In the genomic region with DNA sequence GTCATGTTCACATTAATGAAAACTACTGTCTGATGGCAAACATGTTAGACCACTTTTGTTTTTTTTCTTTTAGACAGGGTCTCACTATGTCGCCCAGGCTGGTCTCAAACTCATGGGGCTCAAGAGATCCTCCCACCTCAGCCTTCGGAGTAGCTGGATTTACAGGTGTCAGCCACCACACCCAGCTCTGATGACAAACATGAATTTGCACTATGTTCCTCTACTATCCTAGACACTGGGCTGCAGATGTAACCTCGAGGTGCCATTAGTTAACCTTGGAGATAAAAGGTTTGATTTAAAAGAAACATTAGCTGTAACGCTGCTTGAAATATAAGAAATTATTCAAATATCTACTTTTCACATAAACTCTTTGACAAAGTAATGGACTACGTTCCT, we compare ENCODE assay signal across 8 cellular contexts. TPM values are rescaled to one million over a fixed set of nuclear protein-coding genes. Genes with fewer than 3 reads are reported as not detected.
A peak's percentile ranks its signal among the peaks of the same experiment; 100 is the strongest.
DNase-seq lines count a peak whose midpoint lies in the region; ATAC-seq and TF ChIP-seq lines count a peak whose summit lies in the region.

No MANE protein-coding gene starts in this region.

- TF ChIP-seq CTCF in right atrium auricular region (IDR thresholded peaks at IDR 0.05): no peak
- TF ChIP-seq CTCF in OCI-LY3 (IDR thresholded peaks at IDR 0.05; ENCODE audit: low read depth, low read length): no peak
- no peak for TF ChIP-seq CTCF in uterus (IDR thresholded peaks at IDR 0.05)

- no peaks in the 10 kb centered on the region for H3K36me3 Mint-ChIP-seq in immature natural killer cell

- peaks cover 94 to 98% of the 10 kb centered on the region in 2 donors for H3K4me1 Mint-ChIP-seq in immature natural killer cell

- H3K4me2 ChIP-seq in OCI-LY3 (ENCODE audit: low read length): peak overlapping the region; percentile 84

- peaks cover 18% of the 10 kb centered on the region for H4K20me1 ChIP-seq in OCI-LY3 (ENCODE audit: insufficient read depth, low read length)

- peak overlapping the region; percentile 89 to 96 for H3K27ac ChIP-seq in right atrium auricular region
- no peak overlapping the region for H3K27ac ChIP-seq in OCI-LY3 (ENCODE audit: low read length)
- H3K27ac ChIP-seq in uterus: peak overlapping the region; percentile 1 to 76

- H3K4me1 ChIP-seq in right atrium auricular region (peaks cover 0 to 92% of the 10 kb centered on the region in 2 donors), OCI-LY3 (ENCODE audit: low read length) (peaks cover 28% of the 10 kb centered on the region), uterus (peaks cover 0 to 17% of the 10 kb centered on the region in 2 donors)

- H3K9ac ChIP-seq in OCI-LY3 (ENCODE audit: low read length): no peak overlapping the region

- peak overlapping the region; percentile 72 to 95 (median 85) for H3K4me3 Mint-ChIP-seq in immature natural killer cell

- peaks cover 3 to 19% (median 11%) of the 10 kb centered on the region in 3 donors for H3K27me3 Mint-ChIP-seq in immature natural killer cell (ENCODE audit: low read depth in 3 of 3)

- H3K79me2 ChIP-seq in OCI-LY3 (ENCODE audit: low read length): no peaks in the 10 kb centered on the region

- H3K27ac Mint-ChIP-seq in immature natural killer cell: peak overlapping the region; percentile 86 to 98 (median 90)

- no peaks in the 10 kb centered on the region for H3K9me3 Mint-ChIP-seq in immature natural killer cell

- no peak for TF ChIP-seq POLR2A in uterus (IDR thresholded peaks at IDR 0.05)

- no peaks in the 10 kb centered on the region for H3K9me3 ChIP-seq in right atrium auricular region
- no peaks in the 10 kb centered on the region for H3K9me3 ChIP-seq in OCI-LY3 (ENCODE audit: insufficient read depth, low read length)
- H3K9me3 ChIP-seq in uterus: no peaks in the 10 kb centered on the region

- no peak for DNase-seq in right atrium auricular region (ENCODE audit: low spot score)
- DNase-seq in Right ventricle myocardium superior: no peak
- DNase-seq in immature natural killer cell: no peak
- no peak for DNase-seq in uterus
- DNase-seq in NCI-H1436 treated with DMSO at 0.1 percent for 48 hours (lab: John Stamatoyannopoulos, UW): no peak
- DNase-seq in NCI-H1694 treated with DMSO at 0.1 percent for 48 hours (lab: John Stamatoyannopoulos, UW): no peak
- DNase-seq in cortex of kidney (lab: John Stamatoyannopoulos, UW): no peak

- H3K27me3 ChIP-seq in right atrium auricular region (no peaks in the 10 kb centered on the region), OCI-LY3 (ENCODE audit: low read depth, low read length) (peaks cover 91% of the 10 kb centered on the region), uterus (no peaks in the 10 kb centered on the region)

- H3K4me3 ChIP-seq in right atrium auricular region (no peak overlapping the region), OCI-LY3 (ENCODE audit: low read length) (peak overlapping the region; percentile 67), uterus (no peak overlapping the region)

- H3K36me3 ChIP-seq in right atrium auricular region (no peaks in the 10 kb centered on the region), OCI-LY3 (replicated peaks; ENCODE audit: low read depth, low read length) (no peaks in the 10 kb centered on the region), uterus (no peaks in the 10 kb centered on the region)

- no peak for ATAC-seq in Right ventricle myocardium superior (ENCODE audit: poor library complexity)

- intact Hi-C loops in Right ventricle myocardium superior (cut with DNase I) (no loop called here), uterus (cut with DNase I; ENCODE audit: low total_unique reads) (no loop called here)

- H2AFZ ChIP-seq in OCI-LY3 (ENCODE audit: low read depth, low read length): no peak overlapping the region

RNA-seq across cellular contexts. Expression of gene VPS37B, which starts 8.1 kb away (rescaled TPM):
- total RNA-seq in right atrium auricular region (10 to 100 TPM; 28.5 to 41.1 TPM), Right ventricle myocardium superior (23.9 TPM), uterus (10 to 100 TPM in 3 of 4 donors, 1 to 10 TPM in 1; 3.3 to 21.6 (median 20.2) TPM)
- 10 to 100 TPM; 39.5 to 70.1 (median 43.6) TPM for polyA plus RNA-seq in immature natural killer cell

RNA-seq across cellular contexts. Expression of gene HIP1R, which starts 52.6 kb away (rescaled TPM):
- total RNA-seq in right atrium auricular region: 10 to 100 TPM; 32.4 to 43.8 TPM
- total RNA-seq in Right ventricle myocardium superior: 12.9 TPM
- polyA plus RNA-seq in immature natural killer cell: 10 to 100 TPM in 1 of 3 donors, 1 to 10 TPM in 2; 4.4 to 14.6 (median 5.1) TPM
- total RNA-seq in uterus: 10 to 100 TPM in 3 of 4 donors, 1 to 10 TPM in 1; 2.9 to 31.3 (median 25.8) TPM
